11 cellular contexts compared by ENCODE assay signal in the genomic region with DNA sequence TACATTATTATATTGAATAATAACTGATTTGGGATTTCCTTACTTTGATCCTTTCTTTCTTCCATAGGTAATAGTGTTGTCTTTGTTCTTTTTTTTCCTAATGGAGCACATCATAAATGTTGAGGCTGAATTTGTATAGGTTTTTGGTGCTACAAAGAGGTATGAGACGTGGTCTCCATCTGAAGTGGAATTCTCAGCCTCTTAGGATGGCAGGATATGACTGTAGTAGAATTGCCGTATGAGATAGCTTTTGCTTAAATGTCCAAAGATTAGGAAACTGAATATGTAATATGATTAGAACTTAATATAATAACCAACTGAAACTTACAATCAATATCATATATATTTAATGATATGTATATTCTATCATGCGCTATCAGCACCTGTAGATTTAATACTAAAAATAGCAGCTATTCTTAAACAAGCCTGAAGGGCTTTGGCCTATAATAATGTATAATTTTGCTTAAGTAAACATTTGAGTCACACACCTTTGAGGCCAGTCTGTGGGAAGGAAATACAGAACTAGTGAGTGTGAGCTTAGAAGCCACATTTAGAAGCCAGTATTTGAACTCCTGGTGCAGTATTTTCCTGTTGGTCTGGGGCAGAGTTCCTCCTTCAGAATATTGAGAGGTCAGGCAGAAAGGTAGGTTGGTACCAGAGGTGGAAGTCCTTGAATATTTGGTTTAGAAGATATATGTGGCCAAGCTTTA.
DNase-seq lines count a peak whose midpoint lies in the region; ATAC-seq and TF ChIP-seq lines count a peak whose summit lies in the region.
"Had no signal": no experiment of that assay in that cellular context is flagged by ENCODE, and none has a peak within 500 bp of the region (broad histone marks: within the 10 kb centered on the region; RNA-seq: fewer than 3 reads in every experiment).

No MANE protein-coding gene starts in this region.

- peak; percentile 84 for DNase-seq in DMS53 (lab: John Stamatoyannopoulos, UW)
- peak; percentile 56 for DNase-seq in RPMI7951 (ENCODE audit: low read depth)
- DNase-seq in left lung: no peak
- no peak for DNase-seq in NCI-H446 treated with DMSO at 0.1 percent for 48 hours (lab: John Stamatoyannopoulos, UW)
- DNase-seq in G401 (ENCODE audit: low spot score): no peak
- DNase-seq: activated T-cell treated with anti-CD3 and anti-CD28 coated beads, Interleukin-2, amount 50 U/mL, for 4 hours; stimulated activated naive CD4-positive, alpha-beta T cell treated with Interleukin-2 at 50 U/mL for 16 hours had no signal

- H3K27ac ChIP-seq in left lung: peak overlapping the region in 1 of 2 donors; percentile 41
- H3K27ac ChIP-seq: neutrophil had no signal

- H3K4me1 ChIP-seq in left lung: peaks cover 5 to 7% of the 10 kb centered on the region in 2 donors

- H3K27me3 ChIP-seq in left lung: no peaks in the 10 kb centered on the region
- H3K27me3 ChIP-seq: neutrophil had no signal

- no peak overlapping the region for H3K4me3 ChIP-seq in left lung

- in situ Hi-C loops in G401 (cut with HindIII; ENCODE audit: low sequenced_read_pairs): no loop called here

- intact Hi-C loops in left lung (cut with DNase I): no loop called here

- peak; percentile 64 for ATAC-seq in HG02973 (IDR thresholded peaks at IDR 0.05; ENCODE audit: unreplicated experiment)
- peak; percentile 96 for ATAC-seq in left lung
- no peak for ATAC-seq in GM19452 (IDR thresholded peaks at IDR 0.05; ENCODE audit: unreplicated experiment)
- no peak for ATAC-seq in GM21526 (IDR thresholded peaks at IDR 0.05; ENCODE audit: low FRiP score, unreplicated experiment)
- ATAC-seq: activated T-cell treated with anti-CD3 and anti-CD28 coated beads, Interleukin-2, amount 50 U/mL, for 4 hours had no signal

- TF ChIP-seq CTCF in left lung (IDR thresholded peaks at IDR 0.05): no peak

- H3K9me3 ChIP-seq in left lung: no peaks in the 10 kb centered on the region
- H3K9me3 ChIP-seq: neutrophil had no signal

- peaks cover 0 to 39% of the 10 kb centered on the region in 2 donors for H3K36me3 ChIP-seq in left lung

Comparison
In these comparisons a context has a peak if more than half of its experiments do, and no peak if none do; other contexts are left out.
1. DNase-seq: peak in DMS53 (single experiment) and RPMI7951 (single experiment); none in left lung (0 of 2), NCI-H446 treated with DMSO at 0.1 percent for 48 hours (single experiment) and G401 (single experiment).
2. ATAC-seq: peak in HG02973 (single experiment) and left lung (single experiment); none in GM19452 (single experiment) and GM21526 (single experiment).